9 cellular contexts compared by ENCODE assay signal in the genomic region with DNA sequence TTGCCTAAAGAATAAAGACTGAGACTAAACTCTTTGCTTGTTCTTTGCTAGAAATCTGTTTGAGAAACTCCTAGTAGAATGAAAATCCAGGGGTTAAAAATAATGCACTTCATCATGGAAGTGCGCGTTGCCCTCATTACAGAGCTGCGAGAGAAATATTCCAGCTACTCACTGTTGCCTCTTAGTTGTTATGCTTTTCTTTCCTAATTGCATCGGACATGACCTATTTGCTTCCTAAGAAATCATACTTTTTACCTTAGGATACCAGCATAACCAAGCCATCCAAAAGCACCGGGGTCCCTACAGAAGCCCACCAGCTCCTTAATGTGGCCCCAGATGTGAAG. TPM values are rescaled to one million over a fixed set of nuclear protein-coding genes. Genes with fewer than 3 reads are reported as not detected.
DNase-seq lines count a peak whose midpoint lies in the region; ATAC-seq and TF ChIP-seq lines count a peak whose summit lies in the region.
"Had no signal": no experiment of that assay in that cellular context is flagged by ENCODE, and none has a peak within 500 bp of the region (broad histone marks: within the 10 kb centered on the region; RNA-seq: fewer than 3 reads in every experiment).

No MANE protein-coding gene starts in this region.

- peak overlapping the region; percentile 89 for H3K4me2 ChIP-seq in neuronal stem cell (ENCODE audit: insufficient read depth, low read length, poor library complexity, severe bottlenecking)

- no peak overlapping the region for H2BK120ac ChIP-seq in neuronal stem cell (ENCODE audit: low read depth, low read length)

- H3K36me3 ChIP-seq in neuronal stem cell (replicated peaks in 1 of 2; ENCODE audit: control insufficient read depth in 2 of 2, insufficient read depth in 2 of 2, low read length in 2 of 2) = no peaks in the 10 kb centered on the region

- peaks cover 0 to 19% (median 0%) of the 10 kb centered on the region in 3 experiments for H3K27me3 ChIP-seq in neuronal stem cell (ENCODE audit: control insufficient read depth in 3 of 3, insufficient read depth in 3 of 3, low read depth in 1 of 3, low read length in 3 of 3)

- no peak overlapping the region for H3K23ac ChIP-seq in neuronal stem cell (ENCODE audit: low read depth, low read length, poor library complexity)

- no peak overlapping the region for H2BK12ac ChIP-seq in neuronal stem cell (ENCODE audit: low read length)

- no peak overlapping the region for H3K4ac ChIP-seq in neuronal stem cell (ENCODE audit: low read length)

- no peak overlapping the region for H2AK5ac ChIP-seq in neuronal stem cell (ENCODE audit: low read depth, low read length)

- no CpG with 5 or more reads among the region's 5 CpGs for WGBS in neuronal stem cell (ENCODE audit: extremely low coverage in 2 of 2, insufficient read length in 2 of 2, insufficient replicate concordance in 1 of 2), 2 donors

- DNase-seq in DMS53 (lab: John Stamatoyannopoulos, UW) (peak; percentile 56), NCI-H1105 treated with DMSO at 0.1 percent for 48 hours (lab: John Stamatoyannopoulos, UW) (peak; percentile 59), epithelial cell of proximal tubule (ENCODE audit: low read depth) (peak; percentile 18), neuronal stem cell (ENCODE audit: low spot score) (no peak), AG08395 (ENCODE audit: low spot score) (no peak), MV-4-11 (lab: John Stamatoyannopoulos, UW) (no peak), activated gamma-delta T cell treated with Interleukin-2 at 50 U/mL for 16 hours (no peak)

- H3K27ac ChIP-seq in neuronal stem cell (replicated peaks; ENCODE audit: low read length) = no peak overlapping the region
- H3K27ac ChIP-seq: epithelial cell of prostate had no signal

- H3K4me1 ChIP-seq in neuronal stem cell (ENCODE audit: control insufficient read depth in 2 of 2, insufficient read depth in 1 of 2, low read depth in 1 of 2, low read length in 2 of 2) = peaks cover 4 to 23% of the 10 kb centered on the region in 2 donors

- H3K9ac ChIP-seq in neuronal stem cell (ENCODE audit: low read depth, low read length, poor library complexity) = peak overlapping the region; percentile 32

- H4K91ac ChIP-seq in neuronal stem cell (ENCODE audit: low read depth, low read length, poor library complexity) = no peak overlapping the region

- no peak overlapping the region for H2BK15ac ChIP-seq in neuronal stem cell (ENCODE audit: low read length)

- no peak for ATAC-seq in HG02938 (IDR thresholded peaks at IDR 0.05; ENCODE audit: unreplicated experiment)

- H3K9me3 ChIP-seq in neuronal stem cell (replicated peaks in 1 of 2; ENCODE audit: control insufficient read depth in 2 of 2, insufficient read depth in 1 of 2, low read depth in 1 of 2, low read length in 2 of 2) = peaks cover 0 to 1% of the 10 kb centered on the region in 2 donors

- no peak overlapping the region for H3K18ac ChIP-seq in neuronal stem cell (ENCODE audit: low read length)

- H3K79me1 ChIP-seq in neuronal stem cell (ENCODE audit: low read depth, low read length) = no peaks in the 10 kb centered on the region

- H3K4me3 ChIP-seq in epithelial cell of proximal tubule (ENCODE audit: low read depth, low read length) = peak overlapping the region; percentile 77
- H3K4me3 ChIP-seq in neuronal stem cell (ENCODE audit: low read length in 2 of 2) = peak overlapping the region; percentile 62 to 85

- H3K14ac ChIP-seq in neuronal stem cell (ENCODE audit: low read length) = no peak overlapping the region

- no peak overlapping the region for H2BK5ac ChIP-seq in neuronal stem cell (ENCODE audit: low read length)

- no peak overlapping the region for H4K8ac ChIP-seq in neuronal stem cell (ENCODE audit: low read depth, low read length)

- TF ChIP-seq CTCF in epithelial cell of proximal tubule (conservative IDR thresholded peaks at IDR 0.05; ENCODE audit: low read depth, low read length) = no peak

- peak overlapping the region; percentile 98 for H2AFZ ChIP-seq in neuronal stem cell (ENCODE audit: low read length)

RNA-seq across cellular contexts. Expression of gene THSD7A, which starts 0.6 kb away (rescaled TPM):
- 0.94 and 2.0 TPM in 2 replicates for total RNA-seq in epithelial cell of proximal tubule
- polyA plus RNA-seq in neuronal stem cell (2013, experiment 1 of 2) = 0.14 TPM
- 0.19 TPM for polyA plus RNA-seq in neuronal stem cell (2013, experiment 2 of 2)

Comparison
In these comparisons a context has a peak if more than half of its experiments do, and no peak if none do; other contexts are left out.
1. DNase-seq: peak in DMS53 (single experiment), NCI-H1105 treated with DMSO at 0.1 percent for 48 hours (single experiment) and epithelial cell of proximal tubule (single experiment); none in neuronal stem cell (single experiment), AG08395 (single experiment), MV-4-11 (single experiment) and activated gamma-delta T cell treated with Interleukin-2 at 50 U/mL for 16 hours (single experiment).